ENCODE assay signal across 9 cellular contexts in the genomic region with DNA sequence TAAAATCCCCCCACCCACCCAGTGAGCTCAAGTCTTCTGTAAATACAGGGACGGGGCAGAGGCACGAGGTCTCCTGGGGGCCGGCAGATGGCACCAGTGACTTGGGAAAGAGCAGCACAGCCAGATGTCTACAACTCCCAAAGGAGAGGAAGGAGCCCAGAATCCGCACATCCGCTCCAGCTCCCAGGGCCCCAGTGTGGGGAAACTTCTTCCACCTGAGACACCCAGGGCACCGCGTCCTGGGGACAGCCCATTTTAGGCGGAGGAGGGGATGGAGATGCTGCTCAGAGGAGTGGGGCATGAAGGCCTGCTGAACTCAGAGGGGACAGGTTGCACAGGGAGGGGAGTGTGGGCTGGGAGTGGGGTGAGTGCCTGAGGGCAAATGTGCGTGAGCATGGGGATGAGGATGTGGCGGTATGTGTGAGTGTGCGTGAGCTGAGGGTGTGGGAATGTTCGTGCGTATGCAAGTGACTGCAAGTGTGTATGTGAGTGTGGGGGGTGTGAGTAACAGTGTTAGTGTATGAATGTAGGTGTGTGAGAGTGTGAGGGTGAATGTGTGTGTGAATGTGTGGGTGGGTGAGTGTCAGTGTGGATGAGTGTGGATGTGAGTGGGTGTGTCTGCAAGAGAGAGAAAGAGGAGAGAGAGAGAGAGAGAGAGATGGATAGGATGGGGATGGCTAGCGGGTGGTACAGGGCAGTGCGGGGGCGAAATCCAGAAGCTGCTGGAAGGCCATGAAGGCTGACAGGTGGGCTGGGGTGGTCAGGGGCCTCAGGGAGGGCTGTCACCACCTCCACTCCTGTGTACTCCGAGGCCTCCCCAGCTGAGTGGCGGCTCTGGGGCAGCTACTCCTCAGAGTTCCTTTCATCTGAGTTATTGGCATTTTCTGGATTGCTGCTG.
DNase-seq lines count a peak whose midpoint lies in the region; ATAC-seq and TF ChIP-seq lines count a peak whose summit lies in the region.
"Had no signal": no experiment of that assay in that cellular context is flagged by ENCODE, and none has a peak within 500 bp of the region (broad histone marks: within the 10 kb centered on the region; RNA-seq: fewer than 3 reads in every experiment).

No MANE protein-coding gene starts in this region.

- no peaks in the 10 kb centered on the region for H3K9me3 ChIP-seq in liver (ENCODE audit: control insufficient read depth in 4 of 4, low read length in 3 of 4)

- H3K27ac Mint-ChIP-seq in activated naive CD4-positive, alpha-beta T cell treated with anti-CD3 and anti-CD28 coated beads, Interleukin-2, amount 10 ng/mL, durations not matched to agents 7 days and 5 days, result no peak overlapping the region

- 47% methylated on average over 18 of the region's 18 CpGs for WGBS in liver

- CTCF ChIA-PET in activated naive CD4-positive, alpha-beta T cell treated with anti-CD3 and anti-CD28 coated beads, Interleukin-2, amount 10 ng/mL, durations not matched to agents 7 days and 5 days (lab: Charles Lee), result interaction anchor here (0.7 to 11.7 kb wide), 6 partner anchors 7 to 244 kb away, joined by 3 to 372 read pairs (median 9); no protein-coding TSS in a partner anchor

- peaks cover 54% of the 10 kb centered on the region for H3K27me3 Mint-ChIP-seq in activated naive CD4-positive, alpha-beta T cell treated with anti-CD3 and anti-CD28 coated beads, Interleukin-2, amount 10 ng/mL, durations not matched to agents 7 days and 5 days

- H3K36me3 ChIP-seq in liver (ENCODE audit: control insufficient read depth in 4 of 4, insufficient read depth in 3 of 4, low read depth in 1 of 4, low read length in 3 of 4), result no peaks in the 10 kb centered on the region

- ATAC-seq in GM21447 (IDR thresholded peaks at IDR 0.05; ENCODE audit: unreplicated experiment) (no peak), HG03457 (IDR thresholded peaks at IDR 0.05; ENCODE audit: unreplicated experiment) (no peak)

- no peaks in the 10 kb centered on the region for H3K9me3 Mint-ChIP-seq in activated naive CD4-positive, alpha-beta T cell treated with anti-CD3 and anti-CD28 coated beads, Interleukin-2, amount 10 ng/mL, durations not matched to agents 7 days and 5 days
- H3K9me3 Mint-ChIP-seq: central memory CD8-positive, alpha-beta T cell had no signal

- no peak overlapping the region for H3K4me3 ChIP-seq in astrocyte of the spinal cord (ENCODE audit: low read depth, low read length)
- H3K4me3 ChIP-seq in liver (ENCODE audit: low read depth in 1 of 3, low read length in 3 of 3), result no peak overlapping the region

- H3K36me3 Mint-ChIP-seq in activated naive CD4-positive, alpha-beta T cell treated with anti-CD3 and anti-CD28 coated beads, Interleukin-2, amount 10 ng/mL, durations not matched to agents 7 days and 5 days, result no peaks in the 10 kb centered on the region

- TF ChIP-seq CTCF in astrocyte of the spinal cord (IDR thresholded peaks at IDR 0.05; ENCODE audit: low read depth, low read length), result peak; percentile 71
- TF ChIP-seq CTCF in liver (IDR thresholded peaks at IDR 0.05; ENCODE audit: low read depth, low read length, missing input control), result peak; percentile 59

- no peaks in the 10 kb centered on the region for H3K4me1 Mint-ChIP-seq in activated naive CD4-positive, alpha-beta T cell treated with anti-CD3 and anti-CD28 coated beads, Interleukin-2, amount 10 ng/mL, durations not matched to agents 7 days and 5 days
- H3K4me1 Mint-ChIP-seq: central memory CD8-positive, alpha-beta T cell had no signal

- no peak overlapping the region for H3K9ac ChIP-seq in liver (ENCODE audit: low read depth in 1 of 2, low read length in 2 of 2)

- TF ChIP-seq RAD21 in liver (IDR thresholded peaks at IDR 0.05), result peak; percentile 79 to 85

- no peak overlapping the region for H3K27ac ChIP-seq in liver (ENCODE audit: low read depth in 1 of 2, low read length in 2 of 2)

- peak; percentile 38 for DNase-seq in activated naive CD4-positive, alpha-beta T cell treated with anti-CD3 and anti-CD28 coated beads, Interleukin-2, amount 10 ng/mL, durations not matched to agents 7 days and 5 days
- no peak for DNase-seq in activated naive CD4-positive, alpha-beta T cell (lab: John Stamatoyannopoulos, UW)
- DNase-seq in NCI-H2171 (lab: John Stamatoyannopoulos, UW) (peak; percentile 69), astrocyte of the spinal cord (ENCODE audit: low read depth, low spot score) (peak; percentile 66), NCI-H1105 (lab: John Stamatoyannopoulos, UW) (no peak)

- in situ Hi-C loops in astrocyte of the spinal cord (cut with HindIII; ENCODE audit: low sequenced_read_pairs), result no loop called here

- H3K4me1 ChIP-seq in liver (ENCODE audit: control insufficient read depth in 4 of 4, insufficient read depth in 4 of 4, low read length in 3 of 4), result no peaks in the 10 kb centered on the region

- no peak overlapping the region for H3K4me3 Mint-ChIP-seq in activated naive CD4-positive, alpha-beta T cell treated with anti-CD3 and anti-CD28 coated beads, Interleukin-2, amount 10 ng/mL, durations not matched to agents 7 days and 5 days
- H3K4me3 Mint-ChIP-seq: central memory CD8-positive, alpha-beta T cell had no signal

- H3K27me3 ChIP-seq in liver (ENCODE audit: control insufficient read depth in 4 of 4, insufficient read depth in 4 of 4, low read length in 3 of 4), result peaks cover 0 to 3% (median 0%) of the 10 kb centered on the region in 4 donors

TF ChIP-seq in liver, 16 proteins besides CTCF, POLR2A, EP300 and RAD21:
- no peak for TF ChIP-seq TAF1 (conservative IDR thresholded peaks at IDR 0.05)
- TF ChIP-seq YY1 (IDR thresholded peaks at IDR 0.05), result no peak
- TF ChIP-seq MAX (IDR thresholded peaks at IDR 0.05), result no peak
- TF ChIP-seq SP1 (IDR thresholded peaks at IDR 0.05), result no peak
- TF ChIP-seq, protein P1, sequence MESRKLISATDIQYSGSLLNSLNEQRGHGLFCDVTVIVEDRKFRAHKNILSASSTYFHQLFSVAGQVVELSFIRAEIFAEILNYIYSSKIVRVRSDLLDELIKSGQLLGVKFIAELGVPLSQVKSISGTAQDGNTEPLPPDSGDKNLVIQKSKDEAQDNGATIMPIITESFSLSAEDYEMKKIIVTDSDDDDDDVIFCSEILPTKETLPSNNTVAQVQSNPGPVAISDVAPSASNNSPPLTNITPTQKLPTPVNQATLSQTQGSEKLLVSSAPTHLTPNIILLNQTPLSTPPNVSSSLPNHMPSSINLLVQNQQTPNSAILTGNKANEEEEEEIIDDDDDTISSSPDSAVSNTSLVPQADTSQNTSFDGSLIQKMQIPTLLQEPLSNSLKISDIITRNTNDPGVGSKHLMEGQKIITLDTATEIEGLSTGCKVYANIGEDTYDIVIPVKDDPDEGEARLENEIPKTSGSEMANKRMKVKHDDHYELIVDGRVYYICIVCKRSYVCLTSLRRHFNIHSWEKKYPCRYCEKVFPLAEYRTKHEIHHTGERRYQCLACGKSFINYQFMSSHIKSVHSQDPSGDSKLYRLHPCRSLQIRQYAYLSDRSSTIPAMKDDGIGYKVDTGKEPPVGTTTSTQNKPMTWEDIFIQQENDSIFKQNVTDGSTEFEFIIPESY (IDR thresholded peaks at IDR 0.05), result no peak
- no peak for TF ChIP-seq FOXA1 (IDR thresholded peaks at IDR 0.05)
- TF ChIP-seq HNF4A (conservative IDR thresholded peaks at IDR 0.05), result no peak
- no peak for TF ChIP-seq JUND (IDR thresholded peaks at IDR 0.05)
- TF ChIP-seq, protein P2, sequence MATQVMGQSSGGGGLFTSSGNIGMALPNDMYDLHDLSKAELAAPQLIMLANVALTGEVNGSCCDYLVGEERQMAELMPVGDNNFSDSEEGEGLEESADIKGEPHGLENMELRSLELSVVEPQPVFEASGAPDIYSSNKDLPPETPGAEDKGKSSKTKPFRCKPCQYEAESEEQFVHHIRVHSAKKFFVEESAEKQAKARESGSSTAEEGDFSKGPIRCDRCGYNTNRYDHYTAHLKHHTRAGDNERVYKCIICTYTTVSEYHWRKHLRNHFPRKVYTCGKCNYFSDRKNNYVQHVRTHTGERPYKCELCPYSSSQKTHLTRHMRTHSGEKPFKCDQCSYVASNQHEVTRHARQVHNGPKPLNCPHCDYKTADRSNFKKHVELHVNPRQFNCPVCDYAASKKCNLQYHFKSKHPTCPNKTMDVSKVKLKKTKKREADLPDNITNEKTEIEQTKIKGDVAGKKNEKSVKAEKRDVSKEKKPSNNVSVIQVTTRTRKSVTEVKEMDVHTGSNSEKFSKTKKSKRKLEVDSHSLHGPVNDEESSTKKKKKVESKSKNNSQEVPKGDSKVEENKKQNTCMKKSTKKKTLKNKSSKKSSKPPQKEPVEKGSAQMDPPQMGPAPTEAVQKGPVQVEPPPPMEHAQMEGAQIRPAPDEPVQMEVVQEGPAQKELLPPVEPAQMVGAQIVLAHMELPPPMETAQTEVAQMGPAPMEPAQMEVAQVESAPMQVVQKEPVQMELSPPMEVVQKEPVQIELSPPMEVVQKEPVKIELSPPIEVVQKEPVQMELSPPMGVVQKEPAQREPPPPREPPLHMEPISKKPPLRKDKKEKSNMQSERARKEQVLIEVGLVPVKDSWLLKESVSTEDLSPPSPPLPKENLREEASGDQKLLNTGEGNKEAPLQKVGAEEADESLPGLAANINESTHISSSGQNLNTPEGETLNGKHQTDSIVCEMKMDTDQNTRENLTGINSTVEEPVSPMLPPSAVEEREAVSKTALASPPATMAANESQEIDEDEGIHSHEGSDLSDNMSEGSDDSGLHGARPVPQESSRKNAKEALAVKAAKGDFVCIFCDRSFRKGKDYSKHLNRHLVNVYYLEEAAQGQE (IDR thresholded peaks at IDR 0.05), result no peak
- TF ChIP-seq NR2F2 (IDR thresholded peaks at IDR 0.05), result no peak
- TF ChIP-seq FOXA2 (IDR thresholded peaks at IDR 0.05), result no peak
- no peak for TF ChIP-seq EGR1 (IDR thresholded peaks at IDR 0.05; ENCODE audit: low read depth in 2 of 2)
- TF ChIP-seq, protein P3, sequence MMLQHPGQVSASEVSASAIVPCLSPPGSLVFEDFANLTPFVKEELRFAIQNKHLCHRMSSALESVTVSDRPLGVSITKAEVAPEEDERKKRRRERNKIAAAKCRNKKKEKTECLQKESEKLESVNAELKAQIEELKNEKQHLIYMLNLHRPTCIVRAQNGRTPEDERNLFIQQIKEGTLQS (IDR thresholded peaks at IDR 0.05), result no peak
- no peak for TF ChIP-seq GABPA (IDR thresholded peaks at IDR 0.05 in 1 of 2, conservative IDR thresholded peaks at IDR 0.05 in 1 of 2)
- no peak for TF ChIP-seq HNF4G (IDR thresholded peaks at IDR 0.05)

Comparison
In these comparisons a context has a peak if more than half of its experiments do, and no peak if none do; other contexts are left out.
1. DNase-seq: peak in activated naive CD4-positive, alpha-beta T cell treated with anti-CD3 and anti-CD28 coated beads, Interleukin-2, amount 10 ng/mL, durations not matched to agents 7 days and 5 days (single experiment), NCI-H2171 (single experiment) and astrocyte of the spinal cord (single experiment); none in activated naive CD4-positive, alpha-beta T cell (0 of 4) and NCI-H1105 (single experiment).